13 cellular contexts compared by ENCODE assay signal in genomic region chr7:28623105-28623730, GRCh38.
DNase-seq lines count a peak whose midpoint lies in the region; ATAC-seq and TF ChIP-seq lines count a peak whose summit lies in the region.
"Had no signal": no experiment of that assay in that cellular context is flagged by ENCODE, and none has a peak within 500 bp of the region (broad histone marks: within the 10 kb centered on the region; RNA-seq: fewer than 3 reads in every experiment).

No MANE protein-coding gene starts in this region.

- no peaks in the 10 kb centered on the region for H4K20me1 ChIP-seq in hepatocyte (ENCODE audit: insufficient read depth, poor library complexity, severe bottlenecking)

- H2AFZ ChIP-seq in hepatocyte = no peak overlapping the region

- H3K27ac ChIP-seq in hepatocyte = no peak overlapping the region
- H3K27ac ChIP-seq: esophagus squamous epithelium had no signal

- H3K4me1 ChIP-seq in hepatocyte (ENCODE audit: insufficient read depth) = no peaks in the 10 kb centered on the region

- H3K4me3 ChIP-seq in hepatocyte = no peak overlapping the region
- H3K4me3 ChIP-seq: esophagus squamous epithelium had no signal

- no peaks in the 10 kb centered on the region for H3K36me3 Mint-ChIP-seq in activated CD8-positive, alpha-beta T cell treated with anti-CD3 and anti-CD28 coated beads for 36 hours (ENCODE audit: low read depth)
- H3K36me3 Mint-ChIP-seq: brain had no signal

- no peaks in the 10 kb centered on the region for H3K79me2 ChIP-seq in hepatocyte

- no peaks in the 10 kb centered on the region for H3K36me3 ChIP-seq in hepatocyte (replicated peaks; ENCODE audit: insufficient read depth, low read depth)
- H3K36me3 ChIP-seq: esophagus squamous epithelium had no signal

- no peak overlapping the region for H3K27ac Mint-ChIP-seq in activated CD8-positive, alpha-beta T cell treated with anti-CD3 and anti-CD28 coated beads for 36 hours
- H3K27ac Mint-ChIP-seq: progenitor cell of endocrine pancreas had no signal

- CTCF ChIA-PET in activated CD8-positive, alpha-beta T cell treated with anti-CD3 and anti-CD28 coated beads for 36 hours (lab: Charles Lee) = no interaction called here

- intact Hi-C loops in activated CD8-positive, alpha-beta T cell treated with anti-CD3 and anti-CD28 coated beads for 36 hours (cut with micrococcal nuclease) = no loop called here

- ATAC-seq in activated CD8-positive, alpha-beta T cell treated with anti-CD3 and anti-CD28 coated beads for 36 hours = no peak

- no peaks in the 10 kb centered on the region for H3K9me3 ChIP-seq in hepatocyte (ENCODE audit: low read depth)
- H3K9me3 ChIP-seq: esophagus squamous epithelium had no signal

- POLR2A ChIA-PET in activated CD8-positive, alpha-beta T cell treated with anti-CD3 and anti-CD28 coated beads for 36 hours (lab: Charles Lee) = no interaction called here

- no peaks in the 10 kb centered on the region for H3K4me1 Mint-ChIP-seq in activated CD8-positive, alpha-beta T cell treated with anti-CD3 and anti-CD28 coated beads for 36 hours (ENCODE audit: low read depth)

- no peaks in the 10 kb centered on the region for H3K9me2 ChIP-seq in hepatocyte (replicated peaks; ENCODE audit: insufficient read depth)

- no peak overlapping the region for H3K4me2 ChIP-seq in hepatocyte

- 81% methylated on average over 5 of the region's 5 CpGs for WGBS in hepatocyte (ENCODE audit: low lambda C conversion rate, missing lambda C conversion rate)

- H3K4me3 Mint-ChIP-seq in activated CD8-positive, alpha-beta T cell treated with anti-CD3 and anti-CD28 coated beads for 36 hours = no peak overlapping the region
- H3K4me3 Mint-ChIP-seq: brain had no signal

- no peaks in the 10 kb centered on the region for H3K27me3 Mint-ChIP-seq in activated CD8-positive, alpha-beta T cell treated with anti-CD3 and anti-CD28 coated beads for 36 hours
- H3K27me3 Mint-ChIP-seq: brain, progenitor cell of endocrine pancreas had no signal

- H3K27me3 ChIP-seq in hepatocyte = no peaks in the 10 kb centered on the region
- H3K27me3 ChIP-seq: esophagus squamous epithelium had no signal

- TF ChIP-seq CTCF in hepatocyte (IDR thresholded peaks at IDR 0.05; ENCODE audit: poor library complexity) = no peak
- TF ChIP-seq CTCF in activated CD8-positive, alpha-beta T cell treated with anti-CD3 and anti-CD28 coated beads for 36 hours (IDR thresholded peaks at IDR 0.05) = no peak

- DNase-seq in AG08395 (ENCODE audit: low spot score) = peak; percentile 50
- DNase-seq in HCEC 1CT = peak; percentile 85
- DNase-seq in amniotic stem cell (lab: John Stamatoyannopoulos, UW) = peak; percentile 32
- peak; percentile 28 for DNase-seq in hepatic stellate cell (ENCODE audit: low spot score)
- DNase-seq in hepatocyte (ENCODE audit: low spot score) = no peak
- DNase-seq in activated CD8-positive, alpha-beta T cell treated with anti-CD3 and anti-CD28 coated beads for 36 hours = no peak
- no peak for DNase-seq in NCI-H2107 (lab: John Stamatoyannopoulos, UW)
- no peak for DNase-seq in DMS 273 treated with DMSO at 0.1 percent for 48 hours (lab: John Stamatoyannopoulos, UW)
- DNase-seq: esophagus squamous epithelium, GDM1, SIG-M5 had no signal

- H3K9me3 Mint-ChIP-seq in activated CD8-positive, alpha-beta T cell treated with anti-CD3 and anti-CD28 coated beads for 36 hours = no peaks in the 10 kb centered on the region
- H3K9me3 Mint-ChIP-seq: brain had no signal

Comparison
In these comparisons a context has a peak if more than half of its experiments do, and no peak if none do; other contexts are left out.
1. DNase-seq: peak in AG08395 (single experiment), HCEC 1CT (single experiment), amniotic stem cell (single experiment) and hepatic stellate cell (single experiment); none in hepatocyte (single experiment), activated CD8-positive, alpha-beta T cell treated with anti-CD3 and anti-CD28 coated beads for 36 hours (single experiment), NCI-H2107 (single experiment) and DMS 273 treated with DMSO at 0.1 percent for 48 hours (single experiment).